22 cellular contexts compared by ENCODE assay signal in genomic region chr1:116585886-116586285, GRCh38.
"Had no signal": no experiment of that assay in that cellular context is flagged by ENCODE, and none has a peak within 500 bp of the region (broad histone marks: within the 10 kb centered on the region; RNA-seq: fewer than 3 reads in every experiment).

No MANE protein-coding gene starts in this region.

- H3K27me3 ChIP-seq: adrenal gland, body of pancreas, colonic mucosa, hepatocyte, left lung, stomach, testis had no signal

- H3K4me3 ChIP-seq: adrenal gland, body of pancreas, colonic mucosa, hepatocyte, left lung, skin epidermis, stomach, testis had no signal

- H3K4me1 Mint-ChIP-seq: T-helper 17 cell had no signal

- ATAC-seq: body of pancreas; esophagus mucosa; left lung; naive thymus-derived CD8-positive, alpha-beta T cell; T-helper 17 cell had no signal

- H3K9me3 ChIP-seq: adrenal gland, body of pancreas, colonic mucosa, left lung, neutrophil, stomach, testis had no signal

- H3K36me3 ChIP-seq: adrenal gland, colonic mucosa, neutrophil had no signal

- DNase-seq: activated CD4-positive, alpha-beta T cell treated with anti-CD3 and anti-CD28 coated beads for 4 hours; activated CD8-positive, alpha-beta memory T cell treated with anti-CD3 and anti-CD28 coated beads for 24 hours; activated naive CD4-positive, alpha-beta T cell treated with anti-CD3 and anti-CD28 coated beads for 36 hours; adrenal gland; body of pancreas; caudate nucleus; colonic mucosa; left lung; mammary epithelial cell; naive thymus-derived CD8-positive, alpha-beta T cell; posterior cingulate gyrus; retina; stimulated activated CD4-positive, alpha-beta T cell treated with anti-CD3 and anti-CD28 coated beads, Interleukin-15, amount 100 ng/mL, for 24 hours; stimulated activated CD4-positive, alpha-beta T cell treated with anti-CD3 and anti-CD28 coated beads, Interleukin-4, amount 100 ng/mL, for 1 hour; stomach; T-helper 17 cell; testis had no signal

- H3K4me3 Mint-ChIP-seq: activated naive CD4-positive, alpha-beta T cell treated with anti-CD3 and anti-CD28 coated beads for 36 hours; naive thymus-derived CD8-positive, alpha-beta T cell; T-helper 17 cell had no signal

- H3K9me3 Mint-ChIP-seq: activated naive CD4-positive, alpha-beta T cell treated with anti-CD3 and anti-CD28 coated beads for 36 hours; naive thymus-derived CD8-positive, alpha-beta T cell had no signal

- H3K27me3 Mint-ChIP-seq: T-helper 17 cell had no signal

- H3K4me1 ChIP-seq: colonic mucosa, testis had no signal

- H3K27ac Mint-ChIP-seq: activated naive CD4-positive, alpha-beta T cell treated with anti-CD3 and anti-CD28 coated beads for 36 hours; T-helper 17 cell had no signal

- H3K79me2 ChIP-seq: hepatocyte had no signal

- H3K36me3 Mint-ChIP-seq: naive thymus-derived CD8-positive, alpha-beta T cell had no signal

- H3K4me2 ChIP-seq: hepatocyte had no signal

- FAIRE-seq: keratinocyte had no signal

- H2AFZ ChIP-seq: hepatocyte had no signal

- H3K27ac ChIP-seq: adrenal gland, body of pancreas, colonic mucosa, hepatocyte, left lung, neutrophil, skin epidermis, stomach, testis had no signal
